In genomic region chr1:144412491-144413403, GRCh38 we compare ENCODE assay signal across 8 cellular contexts. TPM values are rescaled to one million over a fixed set of nuclear protein-coding genes. Genes with fewer than 3 reads are reported as not detected.
DNase-seq lines count a peak whose midpoint lies in the region; ATAC-seq and TF ChIP-seq lines count a peak whose summit lies in the region.
"Not testable (repeated sequence)": the region's sequence is repeated elsewhere in the genome, so short reads cannot be mapped to it uniquely, and the experiment has no call there.

No MANE protein-coding gene starts in this region.

- not testable (repeated sequence) for H3K4me1 ChIP-seq in BE2C

- H3K4me3 ChIP-seq in BE2C (ENCODE audit: low read depth, low read length), result peak overlapping the region; percentile 63

- not testable (repeated sequence) for H3K27me3 ChIP-seq in BE2C

- ATAC-seq in GM19372 (IDR thresholded peaks at IDR 0.05; ENCODE audit: low read depth, unreplicated experiment) (peak; percentile 85), HG03442 (IDR thresholded peaks at IDR 0.05; ENCODE audit: unreplicated experiment) (peak; percentile 85), left lobe of liver (peak; percentile 86)

- H3K36me3 ChIP-seq in BE2C, result not testable (repeated sequence)

- DNase-seq in BE2C, result peak; percentile 94
- peak; percentile 98 for DNase-seq in NCI-H748 (lab: John Stamatoyannopoulos, UW; ENCODE audit: unreplicated experiment)
- DNase-seq in activated CD4-positive, alpha-beta T cell treated with anti-CD3 and anti-CD28 coated beads, Interleukin-2, amount 50 U/mL, for 48 hours, result peak; percentile 86 to 91
- peak; percentile 93 to 95 for DNase-seq in dermis microvascular lymphatic vessel endothelial cell (ENCODE audit: low read depth in 2 of 2)
- DNase-seq in left lobe of liver (ENCODE audit: low spot score), result peak; percentile 80
- peak; percentile 80 to 92 for DNase-seq in stimulated activated CD4-positive, alpha-beta T cell treated with anti-CD3 and anti-CD28 coated beads, Interleukin-15, amount 100 ng/mL, for 48 hours (ENCODE audit: low read depth in 2 of 2)

- not testable (repeated sequence) for H3K9me3 ChIP-seq in BE2C

- not testable (repeated sequence) for TF ChIP-seq CTCF in BE2C (IDR thresholded peaks at IDR 0.05; ENCODE audit: low read depth, low read length)

RNA-seq across cellular contexts. Expression of gene PPIAL4E, which starts 39.3 kb away (rescaled TPM):
- 1.5 TPM for polyA plus RNA-seq in BE2C (2012; ENCODE audit: insufficient read depth, insufficient read length, low read depth)
- not detected in 2 replicates for total RNA-seq in dermis microvascular lymphatic vessel endothelial cell
- not detected for total RNA-seq in left lobe of liver

RNA-seq across cellular contexts. Expression of gene NBPF15, which starts 48.7 kb away (rescaled TPM):
- polyA plus RNA-seq in BE2C (2012; ENCODE audit: insufficient read depth, insufficient read length, low read depth), result 53.6 TPM
- total RNA-seq in dermis microvascular lymphatic vessel endothelial cell (45.3 and 52.5 TPM in 2 replicates), left lobe of liver (40.1 TPM)

Comparison
In these comparisons a context has a peak if more than half of its experiments do, and no peak if none do; other contexts are left out.
1. Peak in every context shown above with its lines: DNase-seq, ATAC-seq and H3K4me3 ChIP-seq.